In the genomic region with DNA sequence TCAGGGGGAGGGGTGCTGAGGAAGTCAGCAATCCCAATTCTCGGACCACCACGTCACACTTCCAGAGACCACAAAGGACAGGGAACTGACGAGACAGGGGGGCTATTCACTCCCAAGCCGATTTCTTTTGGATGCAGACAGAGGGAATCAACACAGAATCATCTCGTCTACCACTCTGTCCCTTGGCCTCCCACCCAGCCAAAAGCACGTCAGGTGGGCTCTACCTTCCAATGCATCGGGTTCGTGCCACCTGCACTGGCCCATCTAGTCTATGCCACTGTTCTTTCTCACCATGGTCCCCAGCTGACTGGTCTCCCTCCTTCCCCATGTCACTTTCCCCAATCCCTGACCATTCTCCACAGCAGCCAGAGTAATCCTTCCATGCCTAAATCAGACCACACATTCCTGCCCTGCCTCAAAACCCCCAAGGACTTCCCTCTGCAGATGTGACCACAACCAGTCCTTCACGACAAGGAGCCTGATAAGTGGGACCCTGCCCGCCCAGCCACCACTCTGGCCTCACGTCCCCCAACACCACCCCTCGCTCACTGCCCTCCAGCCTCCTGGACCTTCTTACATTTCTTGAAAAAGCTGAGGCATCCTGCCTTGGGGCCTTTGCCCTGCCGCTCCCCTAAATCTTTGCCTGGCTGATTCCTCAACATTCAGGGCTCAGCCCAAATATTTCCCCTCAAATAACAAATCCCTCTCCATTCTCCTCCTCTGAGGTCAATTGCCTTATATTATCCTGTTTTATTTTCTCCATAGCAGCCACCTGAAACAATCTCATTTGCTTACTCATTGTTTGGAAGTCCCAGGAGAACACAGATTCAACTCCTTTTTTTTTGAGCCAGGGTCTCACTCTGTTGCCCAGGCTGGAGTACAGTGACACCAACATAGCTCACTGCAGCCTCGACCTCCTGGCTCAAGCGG, we compare ENCODE assay signal across 1 cellular context.
TF ChIP-seq lines count a peak whose summit lies in the region.

No MANE protein-coding gene starts in this region.

TF ChIP-seq in SK-N-SH, 30 proteins besides CTCF, POLR2A, EP300 and RAD21:
- TF ChIP-seq SMC3 (IDR thresholded peaks at IDR 0.05; ENCODE audit: low read depth, low read length) = no peak
- no peak for TF ChIP-seq RFX5 (IDR thresholded peaks at IDR 0.05; ENCODE audit: low read length)
- TF ChIP-seq FOSL2 (IDR thresholded peaks at IDR 0.05; ENCODE audit: borderline replicate concordance, low read depth) = no peak
- no peak for TF ChIP-seq TCF12 (IDR thresholded peaks at IDR 0.05)
- no peak for TF ChIP-seq ELF1 (IDR thresholded peaks at IDR 0.05)
- no peak for TF ChIP-seq CHD2 (IDR thresholded peaks at IDR 0.05; ENCODE audit: low read length, partially characterized antibody)
- TF ChIP-seq SIN3A (IDR thresholded peaks at IDR 0.05; ENCODE audit: borderline replicate concordance, low read depth, low read length) = no peak
- TF ChIP-seq, protein P1, sequence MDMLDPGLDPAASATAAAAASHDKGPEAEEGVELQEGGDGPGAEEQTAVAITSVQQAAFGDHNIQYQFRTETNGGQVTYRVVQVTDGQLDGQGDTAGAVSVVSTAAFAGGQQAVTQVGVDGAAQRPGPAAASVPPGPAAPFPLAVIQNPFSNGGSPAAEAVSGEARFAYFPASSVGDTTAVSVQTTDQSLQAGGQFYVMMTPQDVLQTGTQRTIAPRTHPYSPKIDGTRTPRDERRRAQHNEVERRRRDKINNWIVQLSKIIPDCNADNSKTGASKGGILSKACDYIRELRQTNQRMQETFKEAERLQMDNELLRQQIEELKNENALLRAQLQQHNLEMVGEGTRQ (IDR thresholded peaks at IDR 0.05; ENCODE audit: borderline replicate concordance, low read depth, low read length) = no peak
- TF ChIP-seq, protein P2, sequence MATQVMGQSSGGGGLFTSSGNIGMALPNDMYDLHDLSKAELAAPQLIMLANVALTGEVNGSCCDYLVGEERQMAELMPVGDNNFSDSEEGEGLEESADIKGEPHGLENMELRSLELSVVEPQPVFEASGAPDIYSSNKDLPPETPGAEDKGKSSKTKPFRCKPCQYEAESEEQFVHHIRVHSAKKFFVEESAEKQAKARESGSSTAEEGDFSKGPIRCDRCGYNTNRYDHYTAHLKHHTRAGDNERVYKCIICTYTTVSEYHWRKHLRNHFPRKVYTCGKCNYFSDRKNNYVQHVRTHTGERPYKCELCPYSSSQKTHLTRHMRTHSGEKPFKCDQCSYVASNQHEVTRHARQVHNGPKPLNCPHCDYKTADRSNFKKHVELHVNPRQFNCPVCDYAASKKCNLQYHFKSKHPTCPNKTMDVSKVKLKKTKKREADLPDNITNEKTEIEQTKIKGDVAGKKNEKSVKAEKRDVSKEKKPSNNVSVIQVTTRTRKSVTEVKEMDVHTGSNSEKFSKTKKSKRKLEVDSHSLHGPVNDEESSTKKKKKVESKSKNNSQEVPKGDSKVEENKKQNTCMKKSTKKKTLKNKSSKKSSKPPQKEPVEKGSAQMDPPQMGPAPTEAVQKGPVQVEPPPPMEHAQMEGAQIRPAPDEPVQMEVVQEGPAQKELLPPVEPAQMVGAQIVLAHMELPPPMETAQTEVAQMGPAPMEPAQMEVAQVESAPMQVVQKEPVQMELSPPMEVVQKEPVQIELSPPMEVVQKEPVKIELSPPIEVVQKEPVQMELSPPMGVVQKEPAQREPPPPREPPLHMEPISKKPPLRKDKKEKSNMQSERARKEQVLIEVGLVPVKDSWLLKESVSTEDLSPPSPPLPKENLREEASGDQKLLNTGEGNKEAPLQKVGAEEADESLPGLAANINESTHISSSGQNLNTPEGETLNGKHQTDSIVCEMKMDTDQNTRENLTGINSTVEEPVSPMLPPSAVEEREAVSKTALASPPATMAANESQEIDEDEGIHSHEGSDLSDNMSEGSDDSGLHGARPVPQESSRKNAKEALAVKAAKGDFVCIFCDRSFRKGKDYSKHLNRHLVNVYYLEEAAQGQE (IDR thresholded peaks at IDR 0.05; ENCODE audit: low read depth, low read length) = no peak
